In genomic region chr4:10033191-10033881, GRCh38 we compare ENCODE assay signal across 9 cellular contexts. TPM values are rescaled to one million over a fixed set of nuclear protein-coding genes. Genes with fewer than 3 reads are reported as not detected.
DNase-seq lines count a peak whose midpoint lies in the region; ATAC-seq, FAIRE-seq and TF ChIP-seq lines count a peak whose summit lies in the region.
"Had no signal": no experiment of that assay in that cellular context is flagged by ENCODE, and none has a peak within 500 bp of the region (broad histone marks: within the 10 kb centered on the region; RNA-seq: fewer than 3 reads in every experiment).

No MANE protein-coding gene starts in this region.

- no peak for ATAC-seq in GM21619 (IDR thresholded peaks at IDR 0.05; ENCODE audit: unreplicated experiment)
- ATAC-seq in HG03378 (IDR thresholded peaks at IDR 0.05; ENCODE audit: unreplicated experiment), result no peak

- peak overlapping the region; percentile 80 for H3K4me2 ChIP-seq in BLaER1

- H3K27me3 Mint-ChIP-seq in mesothelial cell of epicardium (ENCODE audit: low read depth), result no peaks in the 10 kb centered on the region

- peaks cover 42% of the 10 kb centered on the region for H3K4me1 ChIP-seq in BLaER1

- H3K36me3 ChIP-seq in BLaER1 (no peaks in the 10 kb centered on the region), bronchial epithelial cell (ENCODE audit: control insufficient read depth, insufficient read depth, low read length) (no peaks in the 10 kb centered on the region)

- TF ChIP-seq CTCF in bronchial epithelial cell (IDR thresholded peaks at IDR 0.05; ENCODE audit: insufficient read depth, low read length, severe bottlenecking), result no peak
- TF ChIP-seq CTCF in mesothelial cell of epicardium (IDR thresholded peaks at IDR 0.05; ENCODE audit: unreplicated experiment), result no peak

- peaks cover 38% of the 10 kb centered on the region for H3K4me1 Mint-ChIP-seq in mesothelial cell of epicardium

- H3K9me3 Mint-ChIP-seq in mesothelial cell of epicardium, result no peaks in the 10 kb centered on the region

- peak; percentile 64 for DNase-seq in HPDE6-E6E7 (ENCODE audit: extremely low spot score)
- DNase-seq in bronchial epithelial cell (ENCODE audit: low read depth), result peak; percentile 59
- no peak for DNase-seq in mesothelial cell of epicardium (ENCODE audit: low spot score in 2 of 2, unreplicated experiment in 2 of 2)
- DNase-seq in cerebellar nuclear complex (lab: John Stamatoyannopoulos, UW), result no peak
- DNase-seq in activated naive CD4-positive, alpha-beta T cell (lab: John Stamatoyannopoulos, UW), result no peak
- DNase-seq: NCI-H1436 treated with DMSO at 0.1 percent for 48 hours had no signal

- H4K20me1 ChIP-seq in BLaER1, result no peaks in the 10 kb centered on the region

- H3K27ac Mint-ChIP-seq in mesothelial cell of epicardium, result peak overlapping the region; percentile 27

- H3K4me3 Mint-ChIP-seq in mesothelial cell of epicardium, result no peak overlapping the region

- H3K9me3 ChIP-seq in BLaER1, result no peaks in the 10 kb centered on the region

- peak overlapping the region; percentile 36; the same call in 1 of the 2 replicates for H3K4me3 ChIP-seq in BLaER1
- no peak overlapping the region for H3K4me3 ChIP-seq in bronchial epithelial cell (ENCODE audit: low read depth, low read length)

- H3K36me3 Mint-ChIP-seq in mesothelial cell of epicardium, result no peaks in the 10 kb centered on the region

- H3K27me3 ChIP-seq in BLaER1 (no peaks in the 10 kb centered on the region), bronchial epithelial cell (ENCODE audit: control insufficient read depth, insufficient read depth, low read length) (no peaks in the 10 kb centered on the region)

- peak overlapping the region; percentile 72 for H3K27ac ChIP-seq in BLaER1

- H3K9ac ChIP-seq in BLaER1, result peak overlapping the region; percentile 36; the same call in 1 of the 2 replicates

- no peak for FAIRE-seq in bronchial epithelial cell (lab: Jason Lieb, UNC)

RNA-seq across cellular contexts. Expression of gene SLC2A9, which starts 12.0 kb away (rescaled TPM):
- 29.7 and 71.0 TPM in 2 replicates for total RNA-seq in bronchial epithelial cell
- total RNA-seq in mesothelial cell of epicardium, result 4.8 to 5.1 TPM (median 5.0 TPM) in 3 replicates

Comparison
In these comparisons a context has a peak if more than half of its experiments do, and no peak if none do; other contexts are left out.
1. DNase-seq: peak in HPDE6-E6E7 (single experiment) and bronchial epithelial cell (single experiment); none in mesothelial cell of epicardium (0 of 2), cerebellar nuclear complex (0 of 2) and activated naive CD4-positive, alpha-beta T cell (0 of 4).